Comparison of ENCODE assay signal across 1 cellular context in genomic region chr16:75053791-75054555, GRCh38.
TF ChIP-seq lines count a peak whose summit lies in the region.

No MANE protein-coding gene starts in this region.

TF ChIP-seq in GM12878, 131 proteins besides CTCF, POLR2A, EP300 and RAD21 (continued from another document):
- TF ChIP-seq IRF3 (IDR thresholded peaks at IDR 0.05) (no peak), ZSCAN29 (IDR thresholded peaks at IDR 0.05) (no peak), CBFB (IDR thresholded peaks at IDR 0.05; ENCODE audit: low read depth) (no peak), CEBPZ (IDR thresholded peaks at IDR 0.05; ENCODE audit: low read depth, low read length) (no peak), NBN (IDR thresholded peaks at IDR 0.05) (no peak), SMAD5 (IDR thresholded peaks at IDR 0.05; ENCODE audit: low read depth) (no peak), ZNF384 (IDR thresholded peaks at IDR 0.05; ENCODE audit: borderline replicate concordance, low read depth, low read length) (no peak)
